ENCODE assay signal across 15 cellular contexts in genomic region chr17:21653211-21653610, GRCh38. TPM values are rescaled to one million over a fixed set of nuclear protein-coding genes. Genes with fewer than 3 reads are reported as not detected.
DNase-seq lines count a peak whose midpoint lies in the region; TF ChIP-seq lines count a peak whose summit lies in the region.
"Not testable (repeated sequence)": the region's sequence is repeated elsewhere in the genome, so short reads cannot be mapped to it uniquely, and the experiment has no call there.
"Had no signal": no experiment of that assay in that cellular context is flagged by ENCODE, and none has a peak within 500 bp of the region (broad histone marks: within the 10 kb centered on the region; RNA-seq: fewer than 3 reads in every experiment).

No MANE protein-coding gene starts in this region.

- H3K27me3 Mint-ChIP-seq in activated CD4-positive, alpha-beta T cell treated with anti-CD3 and anti-CD28 coated beads, Interleukin-2, amount 10 ng/mL, durations not matched to agents 24 days and 14 days, result not testable (repeated sequence)

- not testable (repeated sequence) for H3K27ac ChIP-seq in esophagus muscularis mucosa (replicated peaks in 1 of 4); osteoblast (ENCODE audit: low read depth, low read length)

- not testable (repeated sequence) for H3K9me3 Mint-ChIP-seq in activated CD4-positive, alpha-beta T cell treated with anti-CD3 and anti-CD28 coated beads, Interleukin-2, amount 10 ng/mL, durations not matched to agents 24 days and 14 days

- H3K4me1 ChIP-seq in esophagus muscularis mucosa; osteoblast (ENCODE audit: insufficient read depth, low read length): not testable (repeated sequence)

- H3K27me3 ChIP-seq in esophagus muscularis mucosa; osteoblast (ENCODE audit: insufficient read depth, low read length): not testable (repeated sequence)

- H3K36me3 ChIP-seq in esophagus muscularis mucosa; osteoblast (ENCODE audit: insufficient read depth, low read length): not testable (repeated sequence)

- not testable (repeated sequence) for TF ChIP-seq EP300 in esophagus muscularis mucosa (IDR thresholded peaks at IDR 0.05)

- TF ChIP-seq POLR2A in esophagus muscularis mucosa (IDR thresholded peaks at IDR 0.05; ENCODE audit: low read depth), result not testable (repeated sequence)

- H2AFZ ChIP-seq in osteoblast (ENCODE audit: low read length), result not testable (repeated sequence)

- not testable (repeated sequence) for H3K36me3 Mint-ChIP-seq in activated CD4-positive, alpha-beta T cell treated with anti-CD3 and anti-CD28 coated beads, Interleukin-2, amount 10 ng/mL, durations not matched to agents 24 days and 14 days (ENCODE audit: low read depth)

- intact Hi-C loops in activated CD4-positive, alpha-beta T cell treated with anti-CD3 and anti-CD28 coated beads, Interleukin-2, amount 10 ng/mL, durations not matched to agents 24 days and 14 days (cut with micrococcal nuclease); esophagus muscularis mucosa (cut with DNase I): not testable (repeated sequence)

- TF ChIP-seq CTCF in esophagus muscularis mucosa (IDR thresholded peaks at IDR 0.05); osteoblast (IDR thresholded peaks at IDR 0.05; ENCODE audit: extremely low read depth, low read depth, low read length): not testable (repeated sequence)

- not testable (repeated sequence) for H3K9me3 ChIP-seq in esophagus muscularis mucosa; osteoblast (ENCODE audit: low read depth, low read length)

- 86% methylated on average over 8 of the region's 10 CpGs for WGBS in esophagus muscularis mucosa

- not testable (repeated sequence) for H3K4me2 ChIP-seq in osteoblast (ENCODE audit: insufficient read depth, low read length)

- H3K79me2 ChIP-seq in osteoblast (ENCODE audit: insufficient read depth, low read length), result not testable (repeated sequence)

- not testable (repeated sequence) for H3K4me3 ChIP-seq in esophagus muscularis mucosa; osteoblast (ENCODE audit: insufficient read depth, low read length)

- peak; percentile 1 for DNase-seq in D341Med (ENCODE audit: low spot score)
- peak; percentile 23 for DNase-seq in activated CD4-positive, alpha-beta T cell treated with anti-CD3 and anti-CD28 coated beads, Interleukin-2, amount 10 ng/mL, durations not matched to agents 24 days and 14 days
- DNase-seq in esophagus muscularis mucosa (ENCODE audit: extremely low spot score), result peak; percentile 64
- peak; percentile 14 for DNase-seq in osteoblast (ENCODE audit: insufficient read length, low spot score, missing footprints)

- H3K27ac Mint-ChIP-seq in activated CD4-positive, alpha-beta T cell treated with anti-CD3 and anti-CD28 coated beads, Interleukin-2, amount 10 ng/mL, durations not matched to agents 24 days and 14 days, result not testable (repeated sequence)

- not testable (repeated sequence) for H3K4me3 Mint-ChIP-seq in activated CD4-positive, alpha-beta T cell treated with anti-CD3 and anti-CD28 coated beads, Interleukin-2, amount 10 ng/mL, durations not matched to agents 24 days and 14 days

- not testable (repeated sequence) for H3K4me1 Mint-ChIP-seq in activated CD4-positive, alpha-beta T cell treated with anti-CD3 and anti-CD28 coated beads, Interleukin-2, amount 10 ng/mL, durations not matched to agents 24 days and 14 days

- not testable (repeated sequence) for H4K20me1 ChIP-seq in osteoblast (ENCODE audit: insufficient read depth, low read length)

RNA-seq across cellular contexts. Expression of gene KCNJ18, which starts 39.1 kb away (rescaled TPM):
- total RNA-seq in activated CD4-positive, alpha-beta T cell treated with anti-CD3 and anti-CD28 coated beads, Interleukin-2, amount 10 ng/mL, durations not matched to agents 24 days and 14 days, result not detected in 2 replicates
- total RNA-seq in esophagus muscularis mucosa (not detected), osteoblast (not detected in 2 replicates)
- total RNA-seq: A172; A673; B cell; Caco-2; Calu3; CD4-positive, alpha-beta memory T cell; CD4-positive, alpha-beta T cell; CD4-positive, CD25-positive, alpha-beta regulatory T cell; CD8-positive, alpha-beta memory T cell; CD8-positive, alpha-beta T cell; Daoy had no signal

Comparison
In these comparisons a context has a peak if more than half of its experiments do, and no peak if none do; other contexts are left out.
1. DNase-seq: peak in every context shown above with its lines; median percentile 64 in esophagus muscularis mucosa; 23 in activated CD4-positive, alpha-beta T cell treated with anti-CD3 and anti-CD28 coated beads, Interleukin-2, amount 10 ng/mL, durations not matched to agents 24 days and 14 days; 14 in osteoblast; 1 in D341Med.